8 cellular contexts compared by ENCODE assay signal in genomic region chr7:108146070-108146842, GRCh38.
DNase-seq lines count a peak whose midpoint lies in the region; ATAC-seq and TF ChIP-seq lines count a peak whose summit lies in the region.

No MANE protein-coding gene starts in this region.

- no peaks in the 10 kb centered on the region for H3K4me1 Mint-ChIP-seq in T-helper 2 cell treated with Interferon-gamma antibody and Interleukin-4, amounts not matched to agents 5 μg/mL and 100 μg/mL, for 36 hours (ENCODE audit: low read depth)

- H3K27me3 Mint-ChIP-seq in T-helper 2 cell treated with Interferon-gamma antibody and Interleukin-4, amounts not matched to agents 5 μg/mL and 100 μg/mL, for 36 hours (ENCODE audit: low read depth), result peaks cover 27% of the 10 kb centered on the region

- H3K9me3 ChIP-seq in BLaER1, result no peaks in the 10 kb centered on the region

- H3K9ac ChIP-seq in BLaER1, result no peak overlapping the region

- no peaks in the 10 kb centered on the region for H3K9me3 Mint-ChIP-seq in T-helper 2 cell treated with Interferon-gamma antibody and Interleukin-4, amounts not matched to agents 5 μg/mL and 100 μg/mL, for 36 hours

- no peak overlapping the region for H3K27ac Mint-ChIP-seq in T-helper 2 cell treated with Interferon-gamma antibody and Interleukin-4, amounts not matched to agents 5 μg/mL and 100 μg/mL, for 36 hours

- H3K4me1 ChIP-seq in BLaER1, result peaks cover 5% of the 10 kb centered on the region; the same call in 1 of the 2 replicates

- no peaks in the 10 kb centered on the region for H3K27me3 ChIP-seq in BLaER1

- no peaks in the 10 kb centered on the region for H4K20me1 ChIP-seq in BLaER1

- H3K4me3 ChIP-seq in BLaER1, result no peak overlapping the region
- H3K4me3 ChIP-seq in choroid plexus epithelial cell (ENCODE audit: low read depth, low read length), result peak overlapping the region; percentile 53

- H3K27ac ChIP-seq in BLaER1, result no peak overlapping the region

- H3K4me3 Mint-ChIP-seq in T-helper 2 cell treated with Interferon-gamma antibody and Interleukin-4, amounts not matched to agents 5 μg/mL and 100 μg/mL, for 36 hours, result no peak overlapping the region

- peak overlapping the region; percentile 41; the same call in 1 of the 2 replicates for H3K4me2 ChIP-seq in BLaER1

- DNase-seq in NCI-H128 (lab: John Stamatoyannopoulos, UW; ENCODE audit: unreplicated experiment), result peak; percentile 5
- DNase-seq in T-helper 2 cell treated with Interferon-gamma antibody and Interleukin-4, amounts not matched to agents 5 μg/mL and 100 μg/mL, for 36 hours (ENCODE audit: low spot score), result peak; percentile 36
- peak; percentile 95 for DNase-seq in choroid plexus epithelial cell (ENCODE audit: low read depth)
- peak; percentile 53 for DNase-seq in kidney glomerular epithelial cell (lab: John Stamatoyannopoulos, UW)
- peak; percentile 42 for DNase-seq in stimulated activated CD4-positive, alpha-beta T cell treated with anti-CD3 and anti-CD28 coated beads, Interleukin-2, amount 100 ng/mL, for 48 hours

- ATAC-seq in GM21529 (IDR thresholded peaks at IDR 0.05; ENCODE audit: unreplicated experiment), result peak; percentile 75
- ATAC-seq in GM21390 (IDR thresholded peaks at IDR 0.05; ENCODE audit: unreplicated experiment), result no peak

- H3K36me3 Mint-ChIP-seq in T-helper 2 cell treated with Interferon-gamma antibody and Interleukin-4, amounts not matched to agents 5 μg/mL and 100 μg/mL, for 36 hours (ENCODE audit: low read depth), result no peaks in the 10 kb centered on the region

- H3K36me3 ChIP-seq in BLaER1, result no peaks in the 10 kb centered on the region

- TF ChIP-seq CTCF in choroid plexus epithelial cell (conservative IDR thresholded peaks at IDR 0.05; ENCODE audit: low read depth, low read length), result peak; percentile 98

Comparison
In these comparisons a context has a peak if more than half of its experiments do, and no peak if none do; other contexts are left out.
1. DNase-seq: peak in every context shown above with its lines; median percentile 95 in choroid plexus epithelial cell; 53 in kidney glomerular epithelial cell; 42 in stimulated activated CD4-positive, alpha-beta T cell treated with anti-CD3 and anti-CD28 coated beads, Interleukin-2, amount 100 ng/mL, for 48 hours; 36 in T-helper 2 cell treated with Interferon-gamma antibody and Interleukin-4, amounts not matched to agents 5 μg/mL and 100 μg/mL, for 36 hours; 5 in NCI-H128.